41 cellular contexts compared by ENCODE assay signal in the genomic region with DNA sequence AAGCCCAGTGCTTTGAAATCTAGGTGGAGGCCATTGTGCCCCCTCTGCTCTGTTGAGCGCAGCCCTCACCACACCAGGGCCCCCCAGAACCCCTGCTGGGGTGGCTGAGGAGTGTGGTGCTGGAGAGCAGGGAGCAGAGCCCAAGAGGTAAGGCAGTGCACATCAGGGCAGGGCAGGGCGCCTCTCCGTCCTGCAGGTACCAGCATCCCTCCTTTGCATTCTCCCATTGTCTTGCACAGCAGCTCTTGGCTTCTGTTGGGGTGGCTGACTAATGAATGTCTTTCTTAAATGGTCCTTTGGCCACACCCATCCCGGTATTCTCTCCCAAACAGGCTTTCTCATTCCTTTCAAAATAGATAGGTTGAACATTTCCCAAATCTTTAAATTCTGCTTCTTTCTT. TPM values are rescaled to one million over a fixed set of nuclear protein-coding genes. Genes with fewer than 3 reads are reported as not detected.
"Had no signal": no experiment of that assay in that cellular context is flagged by ENCODE, and none has a peak within 500 bp of the region (broad histone marks: within the 10 kb centered on the region; RNA-seq: fewer than 3 reads in every experiment).

No MANE protein-coding gene starts in this region.

- H3K4me1 ChIP-seq: adrenal gland, ascending aorta, breast epithelium, colonic mucosa, esophagus squamous epithelium, gastroesophageal sphincter had no signal

- H3K4me3 ChIP-seq: adrenal gland, ascending aorta, breast epithelium, cardiac muscle cell, colonic mucosa, esophagus squamous epithelium, gastroesophageal sphincter had no signal

- H3K27me3 ChIP-seq: adrenal gland, ascending aorta, breast epithelium, cardiac muscle cell, colonic mucosa, esophagus squamous epithelium, gastroesophageal sphincter had no signal

- H3K36me3 ChIP-seq: adrenal gland, ascending aorta, breast epithelium, cardiac muscle cell, colonic mucosa, esophagus squamous epithelium, gastroesophageal sphincter, WERI-Rb-1 had no signal

- DNase-seq: activated CD4-positive, alpha-beta memory T cell treated with anti-CD3 and anti-CD28 coated beads for 36 hours; activated CD4-positive, alpha-beta T cell treated with anti-CD3 and anti-CD28 coated beads for 36 hours; activated CD4-positive, alpha-beta T cell treated with anti-CD3 and anti-CD28 coated beads, Interleukin-2, amount 10 ng/mL, durations not matched to agents 24 days and 14 days; activated CD4-positive, CD25-positive, alpha-beta regulatory T cell; activated CD4-positive, CD25-positive, alpha-beta regulatory T cell treated with anti-CD3 and anti-CD28 coated beads, Interleukin-2, amount 50 U/mL, for 72 hours; activated CD8-positive, alpha-beta memory T cell treated with anti-CD3 and anti-CD28 coated beads, Interleukin-2, amount 10 ng/mL, durations not matched to agents 7 days and 5 days; activated CD8-positive, alpha-beta memory T cell treated with anti-CD3 and anti-CD28 coated beads, Interleukin-2, amount 50 U/mL, for 4 hours; activated CD8-positive, alpha-beta T cell treated with anti-CD3 and anti-CD28 coated beads, Interleukin-2, amount 10 ng/mL, durations not matched to agents 7 days and 5 days; activated effector memory CD4-positive, alpha-beta T cell treated with anti-CD3 and anti-CD28 coated beads, Interleukin-2, amount 50 U/mL, for 16 hours; activated naive CD4-positive, alpha-beta T cell treated with anti-CD3 and anti-CD28 coated beads for 36 hours; activated naive CD8-positive, alpha-beta T cell treated with anti-CD3 and anti-CD28 coated beads for 36 hours; activated naive CD8-positive, alpha-beta T cell treated with anti-CD3 and anti-CD28 coated beads, Interleukin-2, amount 50 U/mL, for 24 hours; activated T-cell treated with anti-CD3 and anti-CD28 coated beads, Interleukin-2, amount 50 U/mL, for 1 hour; activated T-cell treated with anti-CD3 and anti-CD28 coated beads, Interleukin-2, amount 50 U/mL, for 48 hours; adrenal gland; amygdala; central memory CD4-positive, alpha-beta T cell; cerebellar nuclear complex; colonic mucosa; effector CD8-positive, alpha-beta T cell; esophagus squamous epithelium; foreskin melanocyte; SW 1271; T-cell; T-helper 9 cell; WERI-Rb-1 had no signal

- H3K27ac ChIP-seq: adrenal gland, ascending aorta, breast epithelium, cardiac muscle cell, colonic mucosa, epithelial cell of prostate, esophagus squamous epithelium, gastroesophageal sphincter, WERI-Rb-1 had no signal

- H3K9me3 ChIP-seq: adrenal gland, ascending aorta, breast epithelium, esophagus squamous epithelium, gastroesophageal sphincter had no signal

- ATAC-seq: activated CD4-positive, alpha-beta T cell treated with anti-CD3 and anti-CD28 coated beads for 36 hours; activated CD8-positive, alpha-beta memory T cell treated with anti-CD3 and anti-CD28 coated beads, Interleukin-2, amount 10 ng/mL, durations not matched to agents 7 days and 5 days; activated CD8-positive, alpha-beta T cell treated with anti-CD3 and anti-CD28 coated beads, Interleukin-2, amount 10 ng/mL, durations not matched to agents 7 days and 5 days; activated naive CD8-positive, alpha-beta T cell treated with anti-CD3 and anti-CD28 coated beads, Interleukin-2, amount 50 U/mL, for 24 hours; gastroesophageal sphincter; T-cell had no signal

RNA-seq across cellular contexts. Expression of a gene that starts 41.4 kb away (rescaled TPM):
- total RNA-seq: activated CD4-positive, alpha-beta memory T cell treated with anti-CD3 and anti-CD28 coated beads for 36 hours; activated CD4-positive, alpha-beta T cell treated with anti-CD3 and anti-CD28 coated beads for 36 hours; activated CD4-positive, alpha-beta T cell treated with anti-CD3 and anti-CD28 coated beads, Interleukin-2, amount 10 ng/mL, durations not matched to agents 24 days and 14 days; activated CD8-positive, alpha-beta memory T cell treated with anti-CD3 and anti-CD28 coated beads for 36 hours; activated CD8-positive, alpha-beta memory T cell treated with anti-CD3 and anti-CD28 coated beads, Interleukin-2, amount 10 ng/mL, durations not matched to agents 7 days and 5 days; activated CD8-positive, alpha-beta T cell treated with anti-CD3 and anti-CD28 coated beads, Interleukin-2, amount 10 ng/mL, durations not matched to agents 7 days and 5 days; activated naive CD4-positive, alpha-beta T cell treated with anti-CD3 and anti-CD28 coated beads for 36 hours; activated naive CD8-positive, alpha-beta T cell treated with anti-CD3 and anti-CD28 coated beads for 36 hours; activated T-helper 1 cell treated with anti-CD3 and anti-CD28 coated beads, Interleukin-12 subunit alpha, Interleukin-12 subunit beta, Interleukin-2, Interleukin-4 antibody, amounts not matched to agents 30 ng/mL and 10 ng/mL and 1 ng/mL, durations not matched to agents 14 hours and 24 hours and 36 hours; activated T-helper 2 cell treated with anti-CD3 and anti-CD28 coated beads, Interferon-gamma antibody, Interleukin-2, Interleukin-4, amounts not matched to agents 10 μg/mL and 5 μg/mL and 100 μg/mL, durations not matched to agents 14 hours and 24 hours and 36 hours; ascending aorta; cardiac muscle cell; colonic mucosa; dermis microvascular lymphatic vessel endothelial cell; endothelial cell of umbilical vein; fibroblast of lung; fibroblast of villous mesenchyme; glomerular endothelial cell; T-cell; T-helper 2 cell treated with Interferon-gamma antibody and Interleukin-4, amounts not matched to agents 100 ng/mL and 5 ng/mL, for 36 hours had no signal
- polyA plus RNA-seq: cardiac muscle cell, endothelial cell of umbilical vein, esophagus, fibroblast of lung had no signal
